8 cellular contexts compared by ENCODE assay signal in genomic region chr14:105398044-105398725, GRCh38. TPM values are rescaled to one million over a fixed set of nuclear protein-coding genes. Genes with fewer than 3 reads are reported as not detected.
DNase-seq lines count a peak whose midpoint lies in the region; ATAC-seq lines count a peak whose summit lies in the region.

Gene TEX22 (plus strand): TSS chr14:105398538. CDS start chr14:105399341, 803 bp downstream.

- H3K9me3 Mint-ChIP-seq in central memory CD8-positive, alpha-beta T cell: no peaks in the 10 kb centered on the region

- peak; percentile 34 for DNase-seq in A172 (ENCODE audit: low spot score)
- peak; percentile 71 for DNase-seq in NCI-H226
- DNase-seq in activated CD4-positive, CD25-positive, alpha-beta regulatory T cell treated with anti-CD3 and anti-CD28 coated beads, Interleukin-2, amount 50 U/mL, for 16 hours (ENCODE audit: low read depth, low spot score): peak; percentile 84
- peak; percentile 70 to 86 for DNase-seq in central memory CD8-positive, alpha-beta T cell (ENCODE audit: low spot score in 2 of 2)
- DNase-seq in kidney tubule cell (ENCODE audit: low spot score): peak; percentile 74
- DNase-seq in stimulated activated CD4-positive, alpha-beta T cell treated with anti-CD3 and anti-CD28 coated beads, Interleukin-15, amount 100 ng/mL, for 48 hours (ENCODE audit: low read depth in 2 of 2): peak; percentile 77 to 89

- no peak within 1 kb of the TSS for H3K27ac Mint-ChIP-seq in central memory CD8-positive, alpha-beta T cell (ENCODE audit: low read depth)

- peak within 1 kb of the TSS; percentile 77 for H3K4me3 Mint-ChIP-seq in central memory CD8-positive, alpha-beta T cell

- ATAC-seq in GM18858 (IDR thresholded peaks at IDR 0.05; ENCODE audit: unreplicated experiment): peak; percentile 60
- peak; percentile 70 for ATAC-seq in HG03135 (IDR thresholded peaks at IDR 0.05; ENCODE audit: unreplicated experiment)
- ATAC-seq in central memory CD8-positive, alpha-beta T cell (replicated peaks; ENCODE audit: extremely low read depth, poor library complexity, severe bottlenecking): peak; percentile 85

- peaks cover 15% of the 10 kb centered on the region for H3K36me3 Mint-ChIP-seq in central memory CD8-positive, alpha-beta T cell (ENCODE audit: insufficient read depth)

- H3K4me1 Mint-ChIP-seq in central memory CD8-positive, alpha-beta T cell: peaks cover 5% of the 10 kb centered on the region

- H3K27me3 Mint-ChIP-seq in central memory CD8-positive, alpha-beta T cell: no peaks in the 10 kb centered on the region

RNA-seq across cellular contexts. Expression of gene TEX22, which starts in this region (rescaled TPM):
- 0.17 TPM in 1 of 2 replicates, not detected in the other for total RNA-seq in A172 (2014; rRNA removed; shearing (Covaris generic))

Comparison
In these comparisons a context has a peak if more than half of its experiments do, and no peak if none do; other contexts are left out.
1. Peak in every context shown above with its lines: DNase-seq and ATAC-seq.
2. Peak in DNase-seq in A172; RNA of the gene not detected or under 1 TPM.
3. DNase-seq: peak in every context shown above with its lines; median percentile 84 in activated CD4-positive, CD25-positive, alpha-beta regulatory T cell treated with anti-CD3 and anti-CD28 coated beads, Interleukin-2, amount 50 U/mL, for 16 hours; 83 in stimulated activated CD4-positive, alpha-beta T cell treated with anti-CD3 and anti-CD28 coated beads, Interleukin-15, amount 100 ng/mL, for 48 hours; 78 in central memory CD8-positive, alpha-beta T cell; 74 in kidney tubule cell; 71 in NCI-H226; 34 in A172.